Comparison of ENCODE assay signal across 37 cellular contexts in the genomic region with DNA sequence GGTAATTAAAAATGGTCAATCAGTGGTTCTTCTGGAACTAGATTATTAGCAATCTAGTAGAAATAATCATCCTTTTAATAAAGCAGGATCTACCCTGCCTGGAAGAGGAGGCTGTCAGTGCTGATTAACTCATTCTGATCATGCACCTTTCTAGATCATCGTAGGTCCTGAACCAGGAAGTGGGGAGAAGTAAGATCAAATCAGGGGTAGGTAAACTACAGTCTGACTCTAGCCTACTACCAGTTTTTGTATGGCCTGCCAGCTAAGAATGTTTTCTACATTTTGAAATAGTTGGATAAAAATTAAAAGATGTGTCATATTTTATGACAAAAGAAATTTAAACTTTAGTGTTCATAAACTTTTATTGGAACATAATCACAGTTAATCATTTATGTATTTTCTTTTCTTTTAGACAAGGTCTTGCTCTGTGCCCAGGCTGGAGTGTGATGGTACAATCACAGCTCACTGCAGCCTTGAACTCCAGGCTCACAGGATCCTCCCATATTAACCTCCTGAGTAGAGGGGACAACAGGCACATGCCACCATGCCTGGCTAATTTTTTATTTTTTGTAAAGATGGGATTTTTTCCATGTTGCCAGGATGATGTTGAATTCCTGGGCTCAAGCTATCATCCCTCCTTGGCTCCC. TPM values are rescaled to one million over a fixed set of nuclear protein-coding genes. Genes with fewer than 3 reads are reported as not detected.
"Had no signal": no experiment of that assay in that cellular context is flagged by ENCODE, and none has a peak within 500 bp of the region (broad histone marks: within the 10 kb centered on the region; RNA-seq: fewer than 3 reads in every experiment).

No MANE protein-coding gene starts in this region.

- FAIRE-seq: astrocyte, bronchial epithelial cell, colon, endometrium, endothelial cell of umbilical vein had no signal

- H3K36me3 ChIP-seq: brain microvascular endothelial cell, esophagus squamous epithelium, gastroesophageal sphincter, WERI-Rb-1 had no signal

- ATAC-seq: activated CD4-positive, CD25-positive, alpha-beta regulatory T cell treated with anti-CD3 and anti-CD28 coated beads, Interleukin-2, amount 50 U/mL, for 24 hours; activated CD8-positive, alpha-beta T cell treated with anti-CD3 and anti-CD28 coated beads for 36 hours; activated T-cell treated with anti-CD3 and anti-CD28 coated beads, Interleukin-2, amount 50 U/mL, for 4 hours; activated T-helper 17 cell treated with anti-CD3 and anti-CD28 coated beads, Interleukin-2, amount 50 U/mL, for 72 hours; gastroesophageal sphincter; T-helper 17 cell had no signal

- H3K9me3 ChIP-seq: esophagus squamous epithelium, gastroesophageal sphincter had no signal

- H3K27ac ChIP-seq: brain microvascular endothelial cell, epithelial cell of prostate, esophagus squamous epithelium, gastroesophageal sphincter, WERI-Rb-1 had no signal

- H3K27me3 Mint-ChIP-seq: activated T-helper 17 cell treated with anti-CD3 and anti-CD28 coated beads, Interleukin-2, amount 50 U/mL, for 72 hours had no signal

- H3K4me3 Mint-ChIP-seq: activated B cell treated with CpG ODN at 0.5 μM for 24 hours; activated CD8-positive, alpha-beta T cell treated with anti-CD3 and anti-CD28 coated beads for 36 hours; activated naive CD8-positive, alpha-beta T cell; activated T-cell treated with anti-CD3 and anti-CD28 coated beads, Interleukin-2, amount 50 U/mL, for 4 hours; activated T-helper 17 cell treated with anti-CD3 and anti-CD28 coated beads, Interleukin-2, amount 50 U/mL, for 72 hours; T-helper 17 cell; T-helper 2 cell treated with Interferon-gamma antibody and Interleukin-4, amounts not matched to agents 5 μg/mL and 100 μg/mL, for 36 hours had no signal

- H3K36me3 Mint-ChIP-seq: activated naive CD8-positive, alpha-beta T cell had no signal

- H3K4me3 ChIP-seq: esophagus squamous epithelium, gastroesophageal sphincter had no signal

- H3K4me1 ChIP-seq: esophagus squamous epithelium, gastroesophageal sphincter had no signal

- H3K27ac Mint-ChIP-seq: activated B cell treated with CpG ODN at 0.5 μM for 24 hours; activated CD8-positive, alpha-beta T cell treated with anti-CD3 and anti-CD28 coated beads for 36 hours; activated naive CD8-positive, alpha-beta T cell; activated T-helper 17 cell treated with anti-CD3 and anti-CD28 coated beads, Interleukin-2, amount 50 U/mL, for 72 hours; T-helper 17 cell; T-helper 2 cell treated with Interferon-gamma antibody and Interleukin-4, amounts not matched to agents 5 μg/mL and 100 μg/mL, for 36 hours had no signal

- DNase-seq: activated B cell treated with CpG ODN at 0.5 μM for 24 hours; activated CD4-positive, alpha-beta T cell treated with anti-CD3 and anti-CD28 coated beads for 48 hours; activated CD4-positive, alpha-beta T cell treated with anti-CD3 and anti-CD28 coated beads, Interleukin-2, amount 50 U/mL, for 1 hour; activated CD4-positive, alpha-beta T cell treated with anti-CD3 and anti-CD28 coated beads, Interleukin-2, amount 50 U/mL, for 48 hours; activated CD8-positive, alpha-beta memory T cell treated with anti-CD3 and anti-CD28 coated beads for 24 hours; activated CD8-positive, alpha-beta T cell treated with anti-CD3 and anti-CD28 coated beads for 36 hours; activated effector memory CD4-positive, alpha-beta T cell treated with Interleukin-2 at 50 U/mL for 16 hours; activated gamma-delta T cell treated with Interleukin-2 at 50 U/mL for 16 hours; activated naive CD4-positive, alpha-beta T cell treated with anti-CD3 and anti-CD28 coated beads, Interleukin-2, amount 50 U/mL, for 16 hours; activated naive CD4-positive, alpha-beta T cell treated with Interleukin-2 at 50 U/mL for 16 hours; activated T-cell treated with anti-CD3 and anti-CD28 coated beads, Interleukin-2, amount 50 U/mL, for 4 hours; amniotic stem cell; anterior cingulate cortex; brain microvascular endothelial cell; effector CD8-positive, alpha-beta T cell; esophagus squamous epithelium; foreskin melanocyte; T-helper 1 cell; T-helper 17 cell; T1000; WERI-Rb-1 had no signal

- H3K27me3 ChIP-seq: brain microvascular endothelial cell, esophagus squamous epithelium, gastroesophageal sphincter had no signal

- H3K9me3 Mint-ChIP-seq: activated B cell treated with CpG ODN at 0.5 μM for 24 hours; activated CD8-positive, alpha-beta T cell treated with anti-CD3 and anti-CD28 coated beads for 36 hours; activated T-cell treated with anti-CD3 and anti-CD28 coated beads, Interleukin-2, amount 50 U/mL, for 4 hours; activated T-helper 17 cell treated with anti-CD3 and anti-CD28 coated beads, Interleukin-2, amount 50 U/mL, for 72 hours; T-helper 2 cell treated with Interferon-gamma antibody and Interleukin-4, amounts not matched to agents 5 μg/mL and 100 μg/mL, for 36 hours had no signal

RNA-seq across cellular contexts. Expression of a gene that starts 36.1 kb away (rescaled TPM):
- total RNA-seq: activated B cell treated with CpG ODN at 0.5 μM for 24 hours; activated CD8-positive, alpha-beta T cell treated with anti-CD3 and anti-CD28 coated beads for 36 hours; astrocyte; bronchial epithelial cell; cardiac septum; chondrocyte; endothelial cell of umbilical vein; esophagus squamous epithelium; gastroesophageal sphincter; glomerular endothelial cell; T-helper 17 cell had no signal
- polyA plus RNA-seq: adipose tissue, endothelial cell of umbilical vein, esophagus had no signal
